26 cellular contexts compared by ENCODE assay signal in the genomic region with DNA sequence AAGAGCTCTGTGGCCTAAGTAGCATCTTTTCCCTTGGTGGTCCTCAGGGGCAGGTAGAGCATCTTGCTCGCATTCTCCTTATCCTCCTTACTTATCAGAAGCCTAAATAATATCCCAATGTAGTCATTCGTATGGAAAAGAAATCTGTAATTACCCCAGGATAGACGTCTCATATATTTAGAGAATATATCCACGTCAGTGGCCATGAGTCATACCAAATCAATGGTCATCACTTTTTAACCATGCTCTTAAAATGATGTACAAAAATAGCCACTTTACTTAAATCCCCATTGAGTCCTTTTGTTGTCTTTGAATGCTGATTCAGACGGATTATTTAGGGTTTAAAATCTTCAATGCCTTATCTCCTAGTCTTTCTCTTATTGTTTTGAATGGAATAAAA.
"Had no signal": no experiment of that assay in that cellular context is flagged by ENCODE, and none has a peak within 500 bp of the region (broad histone marks: within the 10 kb centered on the region; RNA-seq: fewer than 3 reads in every experiment).

No MANE protein-coding gene starts in this region.

- H3K36me3 Mint-ChIP-seq: activated naive CD8-positive, alpha-beta T cell had no signal

- DNase-seq: activated CD4-positive, alpha-beta T cell treated with anti-CD3 and anti-CD28 coated beads for 48 hours; activated CD4-positive, alpha-beta T cell treated with anti-CD3 and anti-CD28 coated beads, Interleukin-2, amount 50 U/mL, for 4 hours; activated CD8-positive, alpha-beta T cell treated with anti-CD3 and anti-CD28 coated beads, Interleukin-2, amount 10 ng/mL, durations not matched to agents 7 days and 5 days; activated effector memory CD4-positive, alpha-beta T cell treated with Interleukin-2 at 50 U/mL for 16 hours; activated naive CD4-positive, alpha-beta T cell treated with Interleukin-2 at 50 U/mL for 16 hours; activated T-cell treated with anti-CD3 and anti-CD28 coated beads, Interleukin-2, amount 50 U/mL, for 24 hours; amygdala; brain microvascular endothelial cell; Kasumi-1; NCI-H1048; NCI-H146; NCI-H187 treated with DMSO at 0.1 percent for 48 hours; NCI-H2171 treated with DMSO at 0.1 percent for 48 hours; NCI-H226; NCI-H510A; NCI-H526 treated with DMSO at 0.1 percent for 48 hours; NCI-H82; RPMI8226; SW 1271 had no signal

- H3K27ac ChIP-seq: brain microvascular endothelial cell, cardiac muscle cell, SK-N-MC had no signal

- H3K27me3 ChIP-seq: brain microvascular endothelial cell, cardiac muscle cell had no signal

- H3K9me3 Mint-ChIP-seq: activated T-cell treated with anti-CD3 and anti-CD28 coated beads, Interleukin-2, amount 50 U/mL, for 24 hours; T-helper 2 cell treated with Interferon-gamma antibody and Interleukin-4, amounts not matched to agents 5 μg/mL and 100 μg/mL, for 36 hours had no signal

- H3K4me3 ChIP-seq: cardiac muscle cell, SK-N-MC had no signal

- H3K27me3 Mint-ChIP-seq: activated naive CD8-positive, alpha-beta T cell; activated T-cell treated with anti-CD3 and anti-CD28 coated beads, Interleukin-2, amount 50 U/mL, for 24 hours had no signal

- H3K36me3 ChIP-seq: brain microvascular endothelial cell, cardiac muscle cell had no signal

- H3K27ac Mint-ChIP-seq: activated CD8-positive, alpha-beta T cell treated with anti-CD3 and anti-CD28 coated beads, Interleukin-2, amount 10 ng/mL, durations not matched to agents 7 days and 5 days; activated naive CD8-positive, alpha-beta T cell; activated T-cell treated with anti-CD3 and anti-CD28 coated beads, Interleukin-2, amount 50 U/mL, for 24 hours; activated T-helper 1 cell treated with anti-CD3 and anti-CD28 coated beads, Interleukin-12 subunit alpha, Interleukin-12 subunit beta, Interleukin-2, Interleukin-4 antibody, amounts not matched to agents 30 ng/mL and 10 ng/mL and 1 ng/mL, durations not matched to agents 14 hours and 24 hours and 36 hours; T-helper 2 cell treated with Interferon-gamma antibody and Interleukin-4, amounts not matched to agents 5 μg/mL and 100 μg/mL, for 36 hours had no signal

- H3K4me3 Mint-ChIP-seq: activated CD8-positive, alpha-beta T cell treated with anti-CD3 and anti-CD28 coated beads, Interleukin-2, amount 10 ng/mL, durations not matched to agents 7 days and 5 days; activated naive CD8-positive, alpha-beta T cell; activated T-cell treated with anti-CD3 and anti-CD28 coated beads, Interleukin-2, amount 50 U/mL, for 24 hours; activated T-helper 1 cell treated with anti-CD3 and anti-CD28 coated beads, Interleukin-12 subunit alpha, Interleukin-12 subunit beta, Interleukin-2, Interleukin-4 antibody, amounts not matched to agents 30 ng/mL and 10 ng/mL and 1 ng/mL, durations not matched to agents 14 hours and 24 hours and 36 hours; T-helper 2 cell treated with Interferon-gamma antibody and Interleukin-4, amounts not matched to agents 5 μg/mL and 100 μg/mL, for 36 hours had no signal

- ATAC-seq: activated CD4-positive, CD25-positive, alpha-beta regulatory T cell treated with anti-CD3 and anti-CD28 coated beads, Interleukin-2, amount 50 U/mL, for 24 hours; activated CD8-positive, alpha-beta T cell treated with anti-CD3 and anti-CD28 coated beads, Interleukin-2, amount 10 ng/mL, durations not matched to agents 7 days and 5 days; Right ventricle myocardium inferior had no signal
